8 cellular contexts compared by ENCODE assay signal in the genomic region with DNA sequence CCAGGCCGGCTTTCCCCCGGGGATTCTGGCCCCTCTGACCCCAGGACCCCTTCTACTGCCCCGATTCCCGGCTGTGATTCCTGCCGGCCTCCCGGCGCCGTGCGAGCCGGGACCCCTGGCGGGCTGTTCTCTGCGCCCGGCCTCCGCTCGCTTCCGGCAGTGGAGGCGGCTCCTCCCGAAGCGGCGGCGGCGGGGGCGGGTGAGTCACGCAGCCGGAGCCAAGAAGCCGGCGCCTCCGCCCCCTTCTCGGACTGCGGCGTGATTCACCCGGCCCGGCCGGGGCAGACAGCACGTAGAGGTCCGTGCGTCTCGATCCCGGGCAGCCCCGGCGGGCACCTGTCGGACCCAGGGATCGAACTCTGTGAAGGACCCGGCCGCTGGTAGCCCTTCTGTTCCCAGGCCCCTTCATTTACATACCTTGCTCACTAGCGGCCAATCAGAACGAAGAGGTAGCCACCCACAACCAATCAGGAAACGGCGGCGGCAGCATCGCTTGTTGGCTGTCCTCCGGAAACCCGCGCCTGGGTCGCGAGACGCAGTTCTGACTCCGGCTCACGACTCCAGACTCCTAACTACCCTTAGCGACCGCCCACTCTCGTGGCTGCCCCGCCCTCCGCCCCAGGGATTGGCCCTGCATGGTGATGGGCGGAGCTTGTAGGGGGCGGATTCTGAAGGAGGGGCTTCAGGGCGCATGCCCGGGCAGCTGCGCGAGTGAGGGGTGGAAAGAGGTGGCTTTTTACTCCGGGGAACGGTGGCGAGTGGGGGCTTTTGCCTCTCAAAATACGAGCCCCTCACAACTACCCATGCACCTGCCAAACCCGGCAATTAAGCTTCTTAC. TPM values are rescaled to one million over a fixed set of nuclear protein-coding genes. Genes with fewer than 3 reads are reported as not detected.
DNase-seq lines count a peak whose midpoint lies in the region; ATAC-seq and TF ChIP-seq lines count a peak whose summit lies in the region.

TSS of gene SERTAD1 (minus strand) at position 543 of the 838 bp plus-strand sequence. CDS start 2,446 bp downstream, outside the sequence.

- peak; percentile 92 to 93 for ATAC-seq in CD4-positive, CD25-positive, alpha-beta regulatory T cell (ENCODE audit: low read depth in 2 of 2)
- ATAC-seq in GM19395 (IDR thresholded peaks at IDR 0.05; ENCODE audit: unreplicated experiment) (peak; percentile 81), HG03565 (IDR thresholded peaks at IDR 0.05; ENCODE audit: unreplicated experiment) (peak; percentile 78)

- peak; percentile 100 for DNase-seq in CD4-positive, CD25-positive, alpha-beta regulatory T cell
- peak; percentile 98 for DNase-seq in NCI-H774 (lab: John Stamatoyannopoulos, UW)
- peak; percentile 100 for DNase-seq in activated CD4-positive, alpha-beta T cell treated with anti-CD3 and anti-CD28 coated beads, Interleukin-2, amount 50 U/mL, for 48 hours
- peak; percentile 100 for DNase-seq in dermis blood vessel endothelial cell
- DNase-seq in stimulated activated CD4-positive, alpha-beta T cell treated with anti-CD3 and anti-CD28 coated beads, Interleukin-4, amount 100 ng/mL, for 24 hours, result peak; percentile 100

- H3K4me3 ChIP-seq in CD4-positive, CD25-positive, alpha-beta regulatory T cell (ENCODE audit: low read depth, low read length), result peak within 1 kb of the TSS; percentile 90
- H3K4me3 ChIP-seq in liver (ENCODE audit: low read depth in 1 of 3, low read length in 3 of 3), result peak within 1 kb of the TSS; percentile 74 to 82 (median 74)

- peak within 1 kb of the TSS; percentile 91 to 97 (median 96) for H3K4me3 Mint-ChIP-seq in CD4-positive, CD25-positive, alpha-beta regulatory T cell

- H3K9me3 Mint-ChIP-seq in CD4-positive, CD25-positive, alpha-beta regulatory T cell, result peaks cover 0 to 2% (median 0%) of the 10 kb centered on the region in 7 donors

- H3K27ac Mint-ChIP-seq in CD4-positive, CD25-positive, alpha-beta regulatory T cell, result peak within 1 kb of the TSS; percentile 97 to 99 (median 99)

- H3K27ac ChIP-seq in CD4-positive, CD25-positive, alpha-beta regulatory T cell (ENCODE audit: insufficient read depth, low read length, poor library complexity, severe bottlenecking), result peak within 1 kb of the TSS; percentile 96
- H3K27ac ChIP-seq in liver (ENCODE audit: low read depth in 1 of 2, low read length in 2 of 2), result peak within 1 kb of the TSS; percentile 88 to 95

- H3K4me1 ChIP-seq in CD4-positive, CD25-positive, alpha-beta regulatory T cell (ENCODE audit: control insufficient read depth, insufficient read depth, low read length, poor library complexity, severe bottlenecking), result peaks cover 42% of the 10 kb centered on the region
- H3K4me1 ChIP-seq in liver (ENCODE audit: control insufficient read depth in 4 of 4, insufficient read depth in 4 of 4, low read length in 3 of 4), result peaks cover 0 to 16% (median 9%) of the 10 kb centered on the region in 4 donors

- under 1% methylated on average over 75 of the region's 75 CpGs for WGBS in liver

- TF ChIP-seq RAD21 in liver (IDR thresholded peaks at IDR 0.05), result peak; percentile 25 to 34

- H3K9me3 ChIP-seq in CD4-positive, CD25-positive, alpha-beta regulatory T cell (ENCODE audit: control insufficient read depth in 2 of 2, low read length in 2 of 2), result no peaks in the 10 kb centered on the region
- H3K9me3 ChIP-seq in liver (ENCODE audit: control insufficient read depth in 4 of 4, low read length in 3 of 4), result no peaks in the 10 kb centered on the region

- H3K4me1 Mint-ChIP-seq in CD4-positive, CD25-positive, alpha-beta regulatory T cell, result peaks cover 0 to 35% (median 21%) of the 10 kb centered on the region in 4 donors

- H3K27me3 Mint-ChIP-seq in CD4-positive, CD25-positive, alpha-beta regulatory T cell, result peaks cover 22% of the 10 kb centered on the region

- peak; percentile 39 for TF ChIP-seq CTCF in liver (IDR thresholded peaks at IDR 0.05; ENCODE audit: low read depth, low read length, missing input control)

- no peaks in the 10 kb centered on the region for H3K27me3 ChIP-seq in CD4-positive, CD25-positive, alpha-beta regulatory T cell (ENCODE audit: control insufficient read depth, insufficient read depth, low read length)
- no peaks in the 10 kb centered on the region for H3K27me3 ChIP-seq in liver (ENCODE audit: control insufficient read depth in 4 of 4, insufficient read depth in 4 of 4, low read length in 3 of 4)

- peaks cover 6% of the 10 kb centered on the region for H3K36me3 ChIP-seq in CD4-positive, CD25-positive, alpha-beta regulatory T cell (ENCODE audit: control insufficient read depth, insufficient read depth, low read length)
- peaks cover 2 to 5% (median 4%) of the 10 kb centered on the region in 4 donors for H3K36me3 ChIP-seq in liver (ENCODE audit: control insufficient read depth in 4 of 4, insufficient read depth in 3 of 4, low read depth in 1 of 4, low read length in 3 of 4)

- H3K36me3 Mint-ChIP-seq in CD4-positive, CD25-positive, alpha-beta regulatory T cell, result no peaks in the 10 kb centered on the region

- peak within 1 kb of the TSS; percentile 76 to 87 for H3K9ac ChIP-seq in liver (ENCODE audit: low read depth in 1 of 2, low read length in 2 of 2)

TF ChIP-seq in liver, 16 proteins besides CTCF, POLR2A, EP300 and RAD21:
- peak; percentile 81 for TF ChIP-seq YY1 (IDR thresholded peaks at IDR 0.05)
- TF ChIP-seq ATF3 (IDR thresholded peaks at IDR 0.05), result no peak
- peak; percentile 97 for TF ChIP-seq SP1 (IDR thresholded peaks at IDR 0.05)
- TF ChIP-seq FOXA1 (IDR thresholded peaks at IDR 0.05), result peak; percentile 66
- TF ChIP-seq GABPA (IDR thresholded peaks at IDR 0.05 in 1 of 2, conservative IDR thresholded peaks at IDR 0.05 in 1 of 2), result peak in 1 of 2 donors; percentile 64
- TF ChIP-seq, protein P1, sequence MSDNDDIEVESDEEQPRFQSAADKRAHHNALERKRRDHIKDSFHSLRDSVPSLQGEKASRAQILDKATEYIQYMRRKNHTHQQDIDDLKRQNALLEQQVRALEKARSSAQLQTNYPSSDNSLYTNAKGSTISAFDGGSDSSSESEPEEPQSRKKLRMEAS (IDR thresholded peaks at IDR 0.05), result peak; percentile 94
- TF ChIP-seq FOXA2 (IDR thresholded peaks at IDR 0.05), result no peak
- peak; percentile 70 to 80 for TF ChIP-seq EGR1 (IDR thresholded peaks at IDR 0.05; ENCODE audit: low read depth in 2 of 2)
- TF ChIP-seq JUND (IDR thresholded peaks at IDR 0.05), result peak; percentile 22 to 23
- peak; percentile 46 to 48 for TF ChIP-seq HNF4A (conservative IDR thresholded peaks at IDR 0.05)
- TF ChIP-seq NR2F2 (IDR thresholded peaks at IDR 0.05), result no peak
- no peak for TF ChIP-seq HNF4G (IDR thresholded peaks at IDR 0.05)
- TF ChIP-seq TAF1 (conservative IDR thresholded peaks at IDR 0.05), result peak; percentile 97
- peak; percentile 86 for TF ChIP-seq REST (IDR thresholded peaks at IDR 0.05)
- TF ChIP-seq, protein P2, sequence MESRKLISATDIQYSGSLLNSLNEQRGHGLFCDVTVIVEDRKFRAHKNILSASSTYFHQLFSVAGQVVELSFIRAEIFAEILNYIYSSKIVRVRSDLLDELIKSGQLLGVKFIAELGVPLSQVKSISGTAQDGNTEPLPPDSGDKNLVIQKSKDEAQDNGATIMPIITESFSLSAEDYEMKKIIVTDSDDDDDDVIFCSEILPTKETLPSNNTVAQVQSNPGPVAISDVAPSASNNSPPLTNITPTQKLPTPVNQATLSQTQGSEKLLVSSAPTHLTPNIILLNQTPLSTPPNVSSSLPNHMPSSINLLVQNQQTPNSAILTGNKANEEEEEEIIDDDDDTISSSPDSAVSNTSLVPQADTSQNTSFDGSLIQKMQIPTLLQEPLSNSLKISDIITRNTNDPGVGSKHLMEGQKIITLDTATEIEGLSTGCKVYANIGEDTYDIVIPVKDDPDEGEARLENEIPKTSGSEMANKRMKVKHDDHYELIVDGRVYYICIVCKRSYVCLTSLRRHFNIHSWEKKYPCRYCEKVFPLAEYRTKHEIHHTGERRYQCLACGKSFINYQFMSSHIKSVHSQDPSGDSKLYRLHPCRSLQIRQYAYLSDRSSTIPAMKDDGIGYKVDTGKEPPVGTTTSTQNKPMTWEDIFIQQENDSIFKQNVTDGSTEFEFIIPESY (IDR thresholded peaks at IDR 0.05), result peak; percentile 82
- TF ChIP-seq RXRA (IDR thresholded peaks at IDR 0.05), result peak; percentile 61 to 72

RNA-seq across cellular contexts. Expression of gene SERTAD1, which starts in this region (rescaled TPM):
- 17.0 TPM for total RNA-seq in CD4-positive, CD25-positive, alpha-beta regulatory T cell
- polyA plus RNA-seq in CD4-positive, CD25-positive, alpha-beta regulatory T cell, result 1 to 10 TPM; 5.5 to 8.5 (median 5.9) TPM
- total RNA-seq in dermis blood vessel endothelial cell (18.8 and 38.1 TPM in 2 replicates), liver (1 to 10 TPM; 3.7 to 6.0 TPM)
- polyA plus RNA-seq in liver, result 1 to 10 TPM; 3.6 to 6.8 TPM

Comparison
In these comparisons a context has a peak if more than half of its experiments do, and no peak if none do; other contexts are left out.
1. Peak in every context shown above with its lines: DNase-seq, ATAC-seq, H3K4me3 ChIP-seq and H3K27ac ChIP-seq.